In the genomic region with DNA sequence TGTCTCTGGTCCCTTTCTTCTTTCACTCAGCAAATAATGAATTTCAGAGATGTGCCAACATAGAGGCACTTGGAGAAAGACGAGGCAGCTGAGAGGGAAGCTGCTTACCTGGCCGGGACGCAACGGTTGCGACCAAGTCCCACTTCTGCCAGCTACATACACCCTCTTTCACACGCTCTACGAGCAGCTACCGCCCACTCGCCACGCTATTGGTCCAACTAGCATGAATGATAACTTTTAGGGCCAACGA, we compare ENCODE assay signal across 8 cellular contexts. TPM values are rescaled to one million over a fixed set of nuclear protein-coding genes. Genes with fewer than 3 reads are reported as not detected.
DNase-seq lines count a peak whose midpoint lies in the region; ATAC-seq and TF ChIP-seq lines count a peak whose summit lies in the region.

No MANE protein-coding gene starts in this region.

- no peak overlapping the region for H2BK12ac ChIP-seq in mesenchymal stem cell (ENCODE audit: low read length in 2 of 2)

- TF ChIP-seq POLR2A in adrenal gland (IDR thresholded peaks at IDR 0.05), result peak in 1 of 2 donors; percentile 82

- ATAC-seq in Right ventricle myocardium inferior (no peak), GM19467 (IDR thresholded peaks at IDR 0.05; ENCODE audit: unreplicated experiment) (no peak), GM21619 (IDR thresholded peaks at IDR 0.05; ENCODE audit: unreplicated experiment) (no peak)

- H2BK5ac ChIP-seq in mesenchymal stem cell (ENCODE audit: low read depth, low read length, poor library complexity, severe bottlenecking), result no peak overlapping the region

- no peak overlapping the region for H2AK5ac ChIP-seq in mesenchymal stem cell (ENCODE audit: low read length, severe bottlenecking)

- no peak overlapping the region for H3K23ac ChIP-seq in mesenchymal stem cell (ENCODE audit: low read length in 2 of 2)

- no peak overlapping the region for H3K27ac ChIP-seq in right atrium auricular region
- H3K27ac ChIP-seq in adrenal gland, result peak overlapping the region; percentile 13 to 79 (median 66)
- peak overlapping the region; percentile 9 for H3K27ac ChIP-seq in mesenchymal stem cell (ENCODE audit: low read length, poor library complexity, severe bottlenecking)

- DNase-seq in right atrium auricular region (ENCODE audit: low spot score) (no peak), Right ventricle myocardium inferior (ENCODE audit: missing footprints) (no peak), adrenal gland (no peak), mesenchymal stem cell (no peak), NCI-H774 (lab: John Stamatoyannopoulos, UW) (no peak), NCI-H2227 (lab: John Stamatoyannopoulos, UW; ENCODE audit: unreplicated experiment) (no peak)

- intact Hi-C loops in Right ventricle myocardium inferior (cut with DNase I), result loop anchor here (1.0 to 2.0 kb wide), 2 partner anchors 22 to 23 kb away; partner anchors contain the start of genes LENG1, PRPF31 and TFPT
- intact Hi-C loops in adrenal gland (cut with DNase I), result no loop called here

- H3K27me3 ChIP-seq in right atrium auricular region (no peaks in the 10 kb centered on the region), adrenal gland (no peaks in the 10 kb centered on the region), mesenchymal stem cell (ENCODE audit: control insufficient read depth in 1 of 2, insufficient read depth in 1 of 2, low read length in 2 of 2) (no peaks in the 10 kb centered on the region)

- H4K8ac ChIP-seq in mesenchymal stem cell (ENCODE audit: low read length), result no peak overlapping the region

- H3K36me3 ChIP-seq in right atrium auricular region (peaks cover 2% of the 10 kb centered on the region), adrenal gland (replicated peaks in 1 of 2) (no peaks in the 10 kb centered on the region), mesenchymal stem cell (ENCODE audit: control insufficient read depth in 1 of 2, insufficient read depth in 2 of 2, low read depth in 1 of 2, low read length in 2 of 2) (peaks cover 18 to 28% of the 10 kb centered on the region in 2 experiments)

- TF ChIP-seq CTCF in right atrium auricular region (IDR thresholded peaks at IDR 0.05) (no peak), adrenal gland (IDR thresholded peaks at IDR 0.05) (no peak)

- H3K4me2 ChIP-seq in mesenchymal stem cell (ENCODE audit: low read length, poor library complexity, severe bottlenecking), result peak overlapping the region; percentile 88

- no peak overlapping the region for H3K4ac ChIP-seq in mesenchymal stem cell (ENCODE audit: low read depth in 1 of 2, low read length in 2 of 2)

- WGBS in adrenal gland, 4 donors, result 0 to 1% (median 0%) methylated on average over 11 of the region's 11 CpGs
- WGBS in mesenchymal stem cell, result 1% methylated on average over 11 of the region's 11 CpGs

- no peak overlapping the region for H2BK15ac ChIP-seq in mesenchymal stem cell (ENCODE audit: low read depth, poor library complexity, severe bottlenecking)

- H3K4me3 ChIP-seq in right atrium auricular region (peak overlapping the region; percentile 15 to 51), adrenal gland (peak overlapping the region in 2 of 4 donors; percentile 30 to 63), mesenchymal stem cell (ENCODE audit: insufficient read depth in 1 of 2, low read depth in 1 of 2, low read length in 2 of 2) (peak overlapping the region; percentile 45 to 82)

- H2BK120ac ChIP-seq in mesenchymal stem cell (ENCODE audit: low read depth, low read length), result no peak overlapping the region

- H3K18ac ChIP-seq in mesenchymal stem cell (ENCODE audit: low read depth in 1 of 2, low read length in 2 of 2), result no peak overlapping the region

- no peaks in the 10 kb centered on the region for H3K79me1 ChIP-seq in mesenchymal stem cell (replicated peaks; ENCODE audit: low read length, poor library complexity, severe bottlenecking)

- peak overlapping the region; percentile 39 for H2AFZ ChIP-seq in mesenchymal stem cell (ENCODE audit: low read depth, low read length)

- peak overlapping the region; percentile 68 for H3K9ac ChIP-seq in mesenchymal stem cell (ENCODE audit: low read length)

- no peak overlapping the region for H4K91ac ChIP-seq in mesenchymal stem cell (ENCODE audit: low read length)

- H3K4me1 ChIP-seq in right atrium auricular region (peaks cover 0 to 44% of the 10 kb centered on the region in 2 donors), adrenal gland (replicated peaks in 1 of 2) (peaks cover 21 to 39% of the 10 kb centered on the region in 2 donors), mesenchymal stem cell (ENCODE audit: control insufficient read depth, insufficient read depth, low read depth, low read length) (peaks cover 28% of the 10 kb centered on the region)

- H3K14ac ChIP-seq in mesenchymal stem cell (ENCODE audit: low read length in 2 of 2), result no peak overlapping the region

- H3K9me3 ChIP-seq in right atrium auricular region (no peaks in the 10 kb centered on the region), adrenal gland (replicated peaks in 1 of 3) (no peaks in the 10 kb centered on the region), mesenchymal stem cell (ENCODE audit: control insufficient read depth, low read length) (no peaks in the 10 kb centered on the region)

RNA-seq across cellular contexts. Expression of gene CNOT3, which starts 0.8 kb away (rescaled TPM):
- total RNA-seq in right atrium auricular region (10 to 100 TPM; 12.0 to 16.9 TPM), Right ventricle myocardium inferior (17.6 TPM), adrenal gland (10 to 100 TPM; 20.2 to 61.0 (median 47.0) TPM)
- 10 to 100 TPM; 47.0 to 82.3 (median 66.6) TPM for polyA plus RNA-seq in adrenal gland
- 34.1 TPM for polyA plus RNA-seq in mesenchymal stem cell (2013, experiment 1 of 2)
- polyA plus RNA-seq in mesenchymal stem cell (2013, experiment 2 of 2), result 31.7 TPM

RNA-seq across cellular contexts. Expression of gene PRPF31, which starts 21.2 kb away (rescaled TPM):
- total RNA-seq in right atrium auricular region (10 to 100 TPM; 26.1 to 46.2 TPM), Right ventricle myocardium inferior (39.5 TPM), adrenal gland (10 to 100 TPM; 36.1 to 72.5 (median 50.7) TPM)
- polyA plus RNA-seq in adrenal gland, result 10 to 100 TPM; 54.4 to 91.7 (median 74.6) TPM
- polyA plus RNA-seq in mesenchymal stem cell (2013, experiment 1 of 2), result 50.1 TPM
- polyA plus RNA-seq in mesenchymal stem cell (2013, experiment 2 of 2), result 49.7 TPM

RNA-seq across cellular contexts. Expression of gene TFPT, which starts 21.3 kb away (rescaled TPM):
- total RNA-seq in right atrium auricular region (10 to 100 TPM; 10.2 to 19.6 TPM), Right ventricle myocardium inferior (13.4 TPM), adrenal gland (10 to 100 TPM; 19.5 to 25.8 (median 23.2) TPM)
- 10 to 100 TPM; 11.4 to 58.6 (median 40.4) TPM for polyA plus RNA-seq in adrenal gland
- polyA plus RNA-seq in mesenchymal stem cell (2013, experiment 1 of 2), result 11.8 TPM
- 11.8 TPM for polyA plus RNA-seq in mesenchymal stem cell (2013, experiment 2 of 2)

RNA-seq across cellular contexts. Expression of gene LENG1, which starts 22.7 kb away (rescaled TPM):
- total RNA-seq in right atrium auricular region (10 to 100 TPM in 1 of 2 donors, 1 to 10 TPM in 1; 6.3 to 10.0 TPM), Right ventricle myocardium inferior (6.6 TPM), adrenal gland (10 to 100 TPM in 2 of 8 donors, 1 to 10 TPM in 6; 5.0 to 21.7 (median 9.0) TPM)
- 10 to 100 TPM in 2 of 3 donors, 1 to 10 TPM in 1; 5.7 to 22.0 (median 14.8) TPM for polyA plus RNA-seq in adrenal gland
- 7.5 TPM for polyA plus RNA-seq in mesenchymal stem cell (2013, experiment 1 of 2)
- 7.2 TPM for polyA plus RNA-seq in mesenchymal stem cell (2013, experiment 2 of 2)

RNA-seq across cellular contexts. Expression of gene NDUFA3, which starts 34.1 kb away (rescaled TPM):
- total RNA-seq in right atrium auricular region (100 to 1,000 TPM in 1 of 2 donors, 10 to 100 TPM in 1; 51.3 to 108 TPM), Right ventricle myocardium inferior (561 TPM), adrenal gland (100 to 1,000 TPM in 5 of 8 donors, 10 to 100 TPM in 3; 33.2 to 211 (median 144) TPM)
- 1,000 to 10,000 TPM in 2 of 3 donors, 100 to 1,000 TPM in 1; 237 to 1,730 (median 1,627) TPM for polyA plus RNA-seq in adrenal gland
- polyA plus RNA-seq in mesenchymal stem cell (2013, experiment 1 of 2), result 585 TPM
- polyA plus RNA-seq in mesenchymal stem cell (2013, experiment 2 of 2), result 591 TPM

Comparison
In these comparisons a context has a peak if more than half of its experiments do, and no peak if none do; other contexts are left out.
1. H3K27ac ChIP-seq: peak in adrenal gland (5 of 5) and mesenchymal stem cell (single experiment); none in right atrium auricular region (0 of 2).